ENCODE assay signal across 26 cellular contexts in the genomic region with DNA sequence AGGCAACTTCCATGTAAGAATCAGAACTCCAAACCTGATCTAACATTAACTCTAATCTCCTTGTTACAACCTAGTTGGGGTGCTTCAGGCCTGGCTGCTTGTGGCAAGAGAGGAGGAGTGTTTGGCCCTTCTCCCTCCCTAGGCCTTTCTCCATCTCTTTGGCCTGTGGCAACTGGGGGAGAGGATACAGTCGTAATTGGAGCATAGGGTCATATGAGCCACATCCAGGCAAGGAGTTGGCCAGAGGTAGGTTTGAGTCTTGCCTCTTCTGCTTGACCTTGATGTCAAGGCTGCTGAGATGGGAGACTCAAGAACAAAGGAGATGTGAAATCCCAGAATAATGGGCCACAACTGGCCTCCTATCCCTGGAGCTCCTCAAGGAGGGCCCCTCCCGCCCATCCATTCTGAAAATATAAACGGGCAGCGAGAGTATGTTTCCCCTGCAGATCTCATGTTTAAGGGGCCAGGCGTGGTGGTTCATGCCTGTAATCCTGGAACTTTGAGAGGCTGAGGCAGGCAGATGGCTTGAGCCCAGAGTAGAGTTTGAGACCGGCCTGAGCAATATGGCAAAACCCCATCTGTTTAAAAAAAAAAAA. TPM values are rescaled to one million over a fixed set of nuclear protein-coding genes. Genes with fewer than 3 reads are reported as not detected.
DNase-seq lines count a peak whose midpoint lies in the region; ATAC-seq and TF ChIP-seq lines count a peak whose summit lies in the region.
"Had no signal": no experiment of that assay in that cellular context is flagged by ENCODE, and none has a peak within 500 bp of the region (broad histone marks: within the 10 kb centered on the region; RNA-seq: fewer than 3 reads in every experiment).

No MANE protein-coding gene starts in this region.

- H3K4me3 Mint-ChIP-seq in activated T-cell treated with anti-CD3 and anti-CD28 coated beads, Interleukin-2, amount 50 U/mL, for 24 hours: no peak overlapping the region
- H3K4me3 Mint-ChIP-seq in activated T-cell treated with anti-CD3 and anti-CD28 coated beads, Interleukin-2, amount 50 U/mL, for 4 hours: no peak overlapping the region
- H3K4me3 Mint-ChIP-seq: CD4-positive, alpha-beta T cell; nephron progenitor cell had no signal

- no peak for TF ChIP-seq CTCF in transverse colon (IDR thresholded peaks at IDR 0.05)

- no peaks in the 10 kb centered on the region for H3K27me3 ChIP-seq in transverse colon
- H3K27me3 ChIP-seq: right atrium auricular region had no signal

- no peak overlapping the region for H3K27ac ChIP-seq in transverse colon
- H3K27ac ChIP-seq: epithelial cell of prostate, lower lobe of right lung, parathyroid adenoma had no signal

- no peaks in the 10 kb centered on the region for H3K27me3 Mint-ChIP-seq in activated T-cell treated with anti-CD3 and anti-CD28 coated beads, Interleukin-2, amount 50 U/mL, for 24 hours
- no peaks in the 10 kb centered on the region for H3K27me3 Mint-ChIP-seq in activated T-cell treated with anti-CD3 and anti-CD28 coated beads, Interleukin-2, amount 50 U/mL, for 4 hours (ENCODE audit: low read depth)
- H3K27me3 Mint-ChIP-seq: CD4-positive, alpha-beta T cell had no signal

- no peak overlapping the region for H3K4me3 ChIP-seq in transverse colon
- H3K4me3 ChIP-seq: lower lobe of right lung, mucosa of descending colon, right atrium auricular region had no signal

- no peaks in the 10 kb centered on the region for H3K36me3 Mint-ChIP-seq in activated T-cell treated with anti-CD3 and anti-CD28 coated beads, Interleukin-2, amount 50 U/mL, for 24 hours (ENCODE audit: low read depth)
- H3K36me3 Mint-ChIP-seq in activated T-cell treated with anti-CD3 and anti-CD28 coated beads, Interleukin-2, amount 50 U/mL, for 4 hours (ENCODE audit: insufficient read depth): peaks cover 2% of the 10 kb centered on the region

- no peaks in the 10 kb centered on the region for H3K4me1 Mint-ChIP-seq in activated T-cell treated with anti-CD3 and anti-CD28 coated beads, Interleukin-2, amount 50 U/mL, for 24 hours (ENCODE audit: low read depth)
- no peaks in the 10 kb centered on the region for H3K4me1 Mint-ChIP-seq in activated T-cell treated with anti-CD3 and anti-CD28 coated beads, Interleukin-2, amount 50 U/mL, for 4 hours (ENCODE audit: low read depth)

- H3K9me3 ChIP-seq in transverse colon: no peaks in the 10 kb centered on the region
- H3K9me3 ChIP-seq: lower lobe of right lung, mucosa of descending colon, right atrium auricular region had no signal

- 95 to 100% methylated on average over 5 to 6 of the region's 6 CpGs for WGBS in transverse colon (ENCODE audit: low coverage in 1 of 2), 2 donors

- peaks cover 5 to 28% (median 15%) of the 10 kb centered on the region in 4 donors for H3K4me1 ChIP-seq in transverse colon

- no peaks in the 10 kb centered on the region for H3K9me3 Mint-ChIP-seq in activated T-cell treated with anti-CD3 and anti-CD28 coated beads, Interleukin-2, amount 50 U/mL, for 24 hours
- no peaks in the 10 kb centered on the region for H3K9me3 Mint-ChIP-seq in activated T-cell treated with anti-CD3 and anti-CD28 coated beads, Interleukin-2, amount 50 U/mL, for 4 hours
- H3K9me3 Mint-ChIP-seq: CD4-positive, alpha-beta T cell; nephron progenitor cell had no signal

- no peaks in the 10 kb centered on the region for H3K36me3 ChIP-seq in transverse colon
- H3K36me3 ChIP-seq: lower lobe of right lung, right atrium auricular region had no signal

- no peak for ATAC-seq in activated T-cell treated with anti-CD3 and anti-CD28 coated beads, Interleukin-2, amount 50 U/mL, for 4 hours
- no peak for ATAC-seq in GM21619 (IDR thresholded peaks at IDR 0.05; ENCODE audit: unreplicated experiment)
- ATAC-seq: lower lobe of right lung, mucosa of descending colon had no signal

- no peak overlapping the region for H3K27ac Mint-ChIP-seq in activated T-cell treated with anti-CD3 and anti-CD28 coated beads, Interleukin-2, amount 50 U/mL, for 24 hours
- H3K27ac Mint-ChIP-seq: CD4-positive, alpha-beta T cell; nephron progenitor cell had no signal

- in situ Hi-C loops in transverse colon (cut with MboI; ENCODE audit: low pct_ligation_motif_present in 1 of 4, low pct_unique_long_range_greater_than_20kb in 1 of 4, low sequenced_read_pairs in 3 of 4): no loop called here

- no peak for TF ChIP-seq EP300 in transverse colon (IDR thresholded peaks at IDR 0.05; ENCODE audit: low read depth)

- no peak for TF ChIP-seq POLR2A in transverse colon (IDR thresholded peaks at IDR 0.05)

- intact Hi-C loops in transverse colon (cut with DNase I; ENCODE audit: low total_unique reads): no loop called here

- peak; percentile 12 for DNase-seq in activated T-cell treated with anti-CD3 and anti-CD28 coated beads, Interleukin-2, amount 50 U/mL, for 24 hours
- no peak for DNase-seq in activated T-cell treated with anti-CD3 and anti-CD28 coated beads, Interleukin-2, amount 50 U/mL, for 4 hours
- DNase-seq in NCI-H524 treated with DMSO at 0.1 percent for 48 hours (lab: John Stamatoyannopoulos, UW) (peak; percentile 87), islet precursor cell (peak; percentile 20), transverse colon (peak; percentile 2), T-helper 1 cell (no peak), NCI-H1417 treated with DMSO at 0.1 percent for 48 hours (lab: John Stamatoyannopoulos, UW) (no peak)
- DNase-seq: activated CD4-positive, alpha-beta T cell treated with anti-CD3 and anti-CD28 coated beads, Interleukin-2, amount 50 U/mL, for 4 hours; activated CD8-positive, alpha-beta memory T cell treated with anti-CD3 and anti-CD28 coated beads, Interleukin-2, amount 50 U/mL, for 48 hours; activated gamma-delta T cell; AML-193; mucosa of descending colon; NCI-H1417; NCI-H2081 treated with DMSO at 0.1 percent for 48 hours; NCI-H446 treated with DMSO at 0.1 percent for 48 hours; nephron progenitor cell; SHP77; stimulated activated CD4-positive, alpha-beta T cell treated with anti-CD3 and anti-CD28 coated beads, Interleukin-12 subunit alpha, Interleukin-12 subunit beta, amount 100 ng/mL, for 4 hours; stimulated activated CD4-positive, alpha-beta T cell treated with anti-CD3 and anti-CD28 coated beads, Interleukin-4, amount 100 ng/mL, for 1 hour; T-helper 9 cell had no signal

RNA-seq across cellular contexts. Expression of a gene that starts 59.3 kb away (rescaled TPM):
- total RNA-seq in activated T-cell treated with anti-CD3 and anti-CD28 coated beads, Interleukin-2, amount 50 U/mL, for 4 hours: under 1 TPM in 1 of 3 donors, not detected in 2; 0.05 TPM
- total RNA-seq in transverse colon: 10 to 100 TPM; 11.0 to 30.8 (median 13.1) TPM
- total RNA-seq: CD4-positive, alpha-beta T cell had no signal

Comparison
In these comparisons a context has a peak if more than half of its experiments do, and no peak if none do; other contexts are left out.
1. DNase-seq: peak in activated T-cell treated with anti-CD3 and anti-CD28 coated beads, Interleukin-2, amount 50 U/mL, for 24 hours (single experiment), NCI-H524 treated with DMSO at 0.1 percent for 48 hours (single experiment), islet precursor cell (single experiment) and transverse colon (single experiment); none in activated T-cell treated with anti-CD3 and anti-CD28 coated beads, Interleukin-2, amount 50 U/mL, for 4 hours (single experiment), T-helper 1 cell (0 of 5) and NCI-H1417 treated with DMSO at 0.1 percent for 48 hours (single experiment).
2. RNA of a gene that starts 59.3 kb away (total RNA-seq): 11.0 to 30.8 TPM in transverse colon; 0.05 TPM in activated T-cell treated with anti-CD3 and anti-CD28 coated beads, Interleukin-2, amount 50 U/mL, for 4 hours; every median in the first group is over 10 times any median in the second.